8 cellular contexts compared by ENCODE assay signal in genomic region chr17:4997302-4998026, GRCh38. TPM values are rescaled to one million over a fixed set of nuclear protein-coding genes. Genes with fewer than 3 reads are reported as not detected.
DNase-seq lines count a peak whose midpoint lies in the region; ATAC-seq lines count a peak whose summit lies in the region.

Gene INCA1 (minus strand): TSS chr17:4997522. CDS start chr17:4994437, 3,085 bp downstream.
Gene KIF1C (plus strand): TSS chr17:4997950. CDS start chr17:5000247, 2,297 bp downstream.

- H3K9me3 ChIP-seq in HUES48 (ENCODE audit: control insufficient read depth, insufficient read depth, low read length): no peaks in the 10 kb centered on the region

- H3K4me1 Mint-ChIP-seq in activated T-cell treated with anti-CD3 and anti-CD28 coated beads, Interleukin-2, amount 50 U/mL, for 4 hours (ENCODE audit: low read depth): peaks cover 25% of the 10 kb centered on the region

- no peaks in the 10 kb centered on the region for H3K9me3 Mint-ChIP-seq in activated T-cell treated with anti-CD3 and anti-CD28 coated beads, Interleukin-2, amount 50 U/mL, for 4 hours

- peak within 1 kb of the TSS; percentile 83 for H3K27ac ChIP-seq in HUES48 (ENCODE audit: low read depth, low read length)

- DNase-seq in DMS 273 (lab: John Stamatoyannopoulos, UW; ENCODE audit: unreplicated experiment) (peak; percentile 92), OCI-M2 (lab: John Stamatoyannopoulos, UW; ENCODE audit: unreplicated experiment) (peak; percentile 36), myocyte (ENCODE audit: low read depth) (peak; percentile 94)
- DNase-seq in activated T-cell treated with anti-CD3 and anti-CD28 coated beads, Interleukin-2, amount 50 U/mL, for 4 hours: peak; percentile 88
- DNase-seq in stimulated activated CD8-positive, alpha-beta memory T cell treated with anti-CD3 and anti-CD28 coated beads, Interleukin-7, amount 100 ng/mL, for 4 hours (ENCODE audit: low read depth in 2 of 2): peak; percentile 74 to 87

- no peaks in the 10 kb centered on the region for H3K27me3 Mint-ChIP-seq in activated T-cell treated with anti-CD3 and anti-CD28 coated beads, Interleukin-2, amount 50 U/mL, for 4 hours (ENCODE audit: low read depth)

- H3K27me3 ChIP-seq in HUES48 (ENCODE audit: control insufficient read depth, insufficient read depth, low read length): no peaks in the 10 kb centered on the region

- H3K36me3 Mint-ChIP-seq in activated T-cell treated with anti-CD3 and anti-CD28 coated beads, Interleukin-2, amount 50 U/mL, for 4 hours (ENCODE audit: insufficient read depth): peaks cover 10% of the 10 kb centered on the region

- H3K4me1 ChIP-seq in HUES48 (ENCODE audit: control insufficient read depth, insufficient read depth, low read length): peaks cover 14% of the 10 kb centered on the region; the same call in 1 of the 2 replicates

- ATAC-seq in GM21423 (IDR thresholded peaks at IDR 0.05; ENCODE audit: unreplicated experiment): peak; percentile 84
- ATAC-seq in activated T-cell treated with anti-CD3 and anti-CD28 coated beads, Interleukin-2, amount 50 U/mL, for 4 hours: peak; percentile 95
- ATAC-seq in esophagus mucosa: peak; percentile 92

- H3K4me3 Mint-ChIP-seq in activated T-cell treated with anti-CD3 and anti-CD28 coated beads, Interleukin-2, amount 50 U/mL, for 4 hours: peak within 1 kb of the TSS; percentile 84

- peak within 1 kb of the TSS; percentile 95 for H3K4me3 ChIP-seq in HUES48 (ENCODE audit: low read depth, low read length)

- H3K36me3 ChIP-seq in HUES48 (ENCODE audit: control insufficient read depth, insufficient read depth, low read length): peaks cover 28% of the 10 kb centered on the region

- peak within 1 kb of the TSS; percentile 72 for H3K9ac ChIP-seq in HUES48 (ENCODE audit: low read depth, low read length)

RNA-seq across cellular contexts. Expression of gene INCA1, which starts in this region (rescaled TPM):
- under 1 TPM in 2 of 3 donors, not detected in 1; 0.16 to 0.30 TPM for total RNA-seq in activated T-cell treated with anti-CD3 and anti-CD28 coated beads, Interleukin-2, amount 50 U/mL, for 4 hours
- total RNA-seq in esophagus mucosa: not detected
- 0.62 TPM in 1 of 2 replicates, not detected in the other for total RNA-seq in myocyte
- 2.4 TPM for polyA plus RNA-seq in myocyte (2012)

RNA-seq across cellular contexts. Expression of gene KIF1C, which starts in this region (rescaled TPM):
- 10 to 100 TPM; 42.7 to 49.9 (median 49.4) TPM for total RNA-seq in activated T-cell treated with anti-CD3 and anti-CD28 coated beads, Interleukin-2, amount 50 U/mL, for 4 hours
- total RNA-seq in esophagus mucosa (95.4 TPM), myocyte (146 and 162 TPM in 2 replicates)
- 202 TPM for polyA plus RNA-seq in myocyte (2012)

Comparison
In these comparisons a context has a peak if more than half of its experiments do, and no peak if none do; other contexts are left out.
1. Peak in every context shown above with its lines: DNase-seq, ATAC-seq, H3K4me3 ChIP-seq and H3K27ac ChIP-seq.
2. DNase-seq: peak in every context shown above with its lines; median percentile 94 in myocyte; 92 in DMS 273; 88 in activated T-cell treated with anti-CD3 and anti-CD28 coated beads, Interleukin-2, amount 50 U/mL, for 4 hours; 80 in stimulated activated CD8-positive, alpha-beta memory T cell treated with anti-CD3 and anti-CD28 coated beads, Interleukin-7, amount 100 ng/mL, for 4 hours; 36 in OCI-M2.